In the genomic region with DNA sequence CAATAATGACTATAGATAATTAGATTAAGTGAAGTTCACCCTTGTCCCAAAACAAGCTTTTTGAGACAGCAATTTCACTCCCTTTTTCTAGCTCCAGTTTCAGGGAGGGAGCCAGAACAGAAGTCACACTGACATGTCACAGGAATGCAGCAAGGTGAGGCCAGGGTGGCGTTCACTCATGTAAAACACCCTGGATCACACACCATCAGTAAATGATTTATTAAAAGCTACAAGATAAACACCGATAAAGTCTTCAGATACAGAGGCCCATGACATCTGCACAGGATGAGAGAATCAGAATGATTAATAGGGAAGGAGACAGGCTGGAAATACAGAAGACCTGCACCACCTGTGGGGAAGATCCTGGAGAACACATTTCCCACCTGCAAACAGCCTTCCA, we compare ENCODE assay signal across 24 cellular contexts.
"Had no signal": no experiment of that assay in that cellular context is flagged by ENCODE, and none has a peak within 500 bp of the region (broad histone marks: within the 10 kb centered on the region; RNA-seq: fewer than 3 reads in every experiment).

No MANE protein-coding gene starts in this region.

- H3K4me3 ChIP-seq: body of pancreas, heart left ventricle, neural progenitor cell, prostate gland, smooth muscle cell, testis had no signal

- FAIRE-seq: colon, frontal cortex had no signal

- H3K9me3 ChIP-seq: body of pancreas, heart left ventricle, prostate gland, testis had no signal

- H3K4me1 Mint-ChIP-seq: activated CD8-positive, alpha-beta memory T cell treated with anti-CD3 and anti-CD28 coated beads, Interleukin-2, amount 10 ng/mL, durations not matched to agents 7 days and 5 days; immature natural killer cell had no signal

- H3K27ac ChIP-seq: body of pancreas, heart left ventricle, neural progenitor cell, prostate gland, testis had no signal

- H3K4me3 Mint-ChIP-seq: activated CD4-positive, alpha-beta memory T cell treated with anti-CD3 and anti-CD28 coated beads, Interleukin-2, amount 10 ng/mL, durations not matched to agents 7 days and 5 days; activated CD8-positive, alpha-beta memory T cell treated with anti-CD3 and anti-CD28 coated beads, Interleukin-2, amount 10 ng/mL, durations not matched to agents 7 days and 5 days; activated naive CD4-positive, alpha-beta T cell treated with anti-CD3 and anti-CD28 coated beads for 36 hours; immature natural killer cell; neural progenitor cell; stimulated activated effector memory CD8-positive, alpha-beta T cell treated with anti-CD3 and anti-CD28 coated beads, Interleukin-12 subunit alpha, Interleukin-12 subunit beta, amount 100 ng/mL, for 72 hours; type B pancreatic cell had no signal

- H3K9me3 Mint-ChIP-seq: activated CD4-positive, alpha-beta memory T cell treated with anti-CD3 and anti-CD28 coated beads, Interleukin-2, amount 10 ng/mL, durations not matched to agents 7 days and 5 days; activated naive CD4-positive, alpha-beta T cell treated with anti-CD3 and anti-CD28 coated beads for 36 hours; activated T-helper 2 cell treated with anti-CD3 and anti-CD28 coated beads, Interferon-gamma antibody, Interleukin-2, Interleukin-4, amounts not matched to agents 10 μg/mL and 5 μg/mL and 100 μg/mL, durations not matched to agents 14 hours and 24 hours and 36 hours; immature natural killer cell; neural progenitor cell; stimulated activated effector memory CD8-positive, alpha-beta T cell treated with anti-CD3 and anti-CD28 coated beads, Interleukin-12 subunit alpha, Interleukin-12 subunit beta, amount 100 ng/mL, for 72 hours; type B pancreatic cell had no signal

- DNase-seq: activated CD4-positive, alpha-beta memory T cell treated with anti-CD3 and anti-CD28 coated beads, Interleukin-2, amount 10 ng/mL, durations not matched to agents 7 days and 5 days; activated CD4-positive, alpha-beta T cell treated with anti-CD3 and anti-CD28 coated beads for 48 hours; activated CD4-positive, CD25-positive, alpha-beta regulatory T cell; activated CD8-positive, alpha-beta memory T cell treated with anti-CD3 and anti-CD28 coated beads, Interleukin-2, amount 10 ng/mL, durations not matched to agents 7 days and 5 days; activated naive CD4-positive, alpha-beta T cell treated with anti-CD3 and anti-CD28 coated beads for 36 hours; body of pancreas; erythroblast; heart left ventricle; immature natural killer cell; left cardiac atrium; mammary epithelial cell; midbrain; right cardiac atrium; stimulated activated CD4-positive, alpha-beta T cell treated with anti-CD3 and anti-CD28 coated beads, Interleukin-4, amount 100 ng/mL, for 24 hours; T-helper 9 cell; testis had no signal

- H3K9ac ChIP-seq: neural progenitor cell had no signal

- H3K36me3 Mint-ChIP-seq: activated CD8-positive, alpha-beta memory T cell treated with anti-CD3 and anti-CD28 coated beads, Interleukin-2, amount 10 ng/mL, durations not matched to agents 7 days and 5 days; immature natural killer cell; neural progenitor cell; stimulated activated effector memory CD8-positive, alpha-beta T cell treated with anti-CD3 and anti-CD28 coated beads, Interleukin-12 subunit alpha, Interleukin-12 subunit beta, amount 100 ng/mL, for 72 hours; type B pancreatic cell had no signal

- H3K27me3 ChIP-seq: body of pancreas, neural progenitor cell, testis had no signal

- H3K36me3 ChIP-seq: heart left ventricle, neural progenitor cell, prostate gland had no signal

- H3K4me1 ChIP-seq: prostate gland, testis had no signal

- H3K27ac Mint-ChIP-seq: activated CD4-positive, alpha-beta memory T cell treated with anti-CD3 and anti-CD28 coated beads, Interleukin-2, amount 10 ng/mL, durations not matched to agents 7 days and 5 days; activated CD8-positive, alpha-beta memory T cell treated with anti-CD3 and anti-CD28 coated beads, Interleukin-2, amount 10 ng/mL, durations not matched to agents 7 days and 5 days; activated naive CD4-positive, alpha-beta T cell treated with anti-CD3 and anti-CD28 coated beads for 36 hours; activated T-helper 2 cell treated with anti-CD3 and anti-CD28 coated beads, Interferon-gamma antibody, Interleukin-2, Interleukin-4, amounts not matched to agents 10 μg/mL and 5 μg/mL and 100 μg/mL, durations not matched to agents 14 hours and 24 hours and 36 hours; immature natural killer cell; neural progenitor cell; stimulated activated effector memory CD8-positive, alpha-beta T cell treated with anti-CD3 and anti-CD28 coated beads, Interleukin-12 subunit alpha, Interleukin-12 subunit beta, amount 100 ng/mL, for 72 hours; type B pancreatic cell had no signal
